ENCODE assay signal across 8 cellular contexts in genomic region chr1:169106921-169107672, GRCh38. TPM values are rescaled to one million over a fixed set of nuclear protein-coding genes. Genes with fewer than 3 reads are reported as not detected.
A peak's percentile ranks its signal among the peaks of the same experiment; 100 is the strongest.
DNase-seq lines count a peak whose midpoint lies in the region; ATAC-seq and TF ChIP-seq lines count a peak whose summit lies in the region.

No MANE protein-coding gene starts in this region.

- no peak overlapping the region for H4K8ac ChIP-seq in H9 (replicated peaks; ENCODE audit: insufficient read length, low read depth, low read length)

- peaks cover 27% of the 10 kb centered on the region; the same call in 1 of the 2 replicates for H3K79me2 ChIP-seq in H9 (ENCODE audit: insufficient read depth, low read length)

- peaks cover 11 to 27% (median 19%) of the 10 kb centered on the region in 3 donors for H3K27me3 Mint-ChIP-seq in CD14-positive monocyte (ENCODE audit: low read depth in 3 of 3)
- H3K27me3 Mint-ChIP-seq in H9 (ENCODE audit: low read depth) = peaks cover 4% of the 10 kb centered on the region
- peaks cover 6% of the 10 kb centered on the region for H3K27me3 Mint-ChIP-seq in dendritic cell treated with granulocyte-macrophage colony-stimulating factor and Interleukin-4, amounts not matched to agents 40 ng/mL and 50 ng/mL, for 4 days

- 0 out of 2 replicates have a peak, but pooled peaks have one; percentile 1 for ATAC-seq in Panc1
- no peak for ATAC-seq in HG03196 (IDR thresholded peaks at IDR 0.05; ENCODE audit: unreplicated experiment)

- H2BK5ac ChIP-seq in H9 (ENCODE audit: insufficient read length, low read length) = no peak overlapping the region

- H3K4me1 ChIP-seq in H9 (ENCODE audit: insufficient read depth, low read length) (peaks cover 17% of the 10 kb centered on the region; the same call in 1 of the 2 replicates), Panc1 (ENCODE audit: control insufficient read depth, insufficient read depth, low read length) (peaks cover 34% of the 10 kb centered on the region), mesodermal cell (ENCODE audit: control insufficient read depth, insufficient read depth, low read length, poor library complexity, severe bottlenecking) (peaks cover 50% of the 10 kb centered on the region), vagina (peaks cover 23% of the 10 kb centered on the region)

- H3K18ac ChIP-seq in H9 (ENCODE audit: insufficient read length, low read depth, low read length) = peak overlapping the region; percentile 65

- no TSS peak for BruUV-seq in Panc1 (replicated peaks; lab: Mats Ljungman, UMichigan)

- no peak overlapping the region for H2BK120ac ChIP-seq in H9 (ENCODE audit: low read depth, low read length, poor library complexity, severe bottlenecking)

- H3K4me2 ChIP-seq in H9 (ENCODE audit: insufficient read depth, insufficient read length, low read length) = peak overlapping the region; percentile 98

- H4K5ac ChIP-seq in H9 (ENCODE audit: insufficient read length, low read depth, low read length) = no peak overlapping the region

- no peak overlapping the region for H2BK20ac ChIP-seq in H9 (ENCODE audit: low read depth, low read length, poor library complexity, severe bottlenecking)

- H4K20me1 ChIP-seq in H9 (ENCODE audit: control insufficient read depth, insufficient read depth, insufficient read length) = no peaks in the 10 kb centered on the region

- H3T11ph ChIP-seq in H9 (ENCODE audit: low read length) = no peak overlapping the region

- peak overlapping the region; percentile 77 to 95 for H3K4me3 Mint-ChIP-seq in CD14-positive monocyte
- H3K4me3 Mint-ChIP-seq in H9 = peak overlapping the region; percentile 80 to 93
- peak overlapping the region; percentile 98 for H3K4me3 Mint-ChIP-seq in dendritic cell treated with granulocyte-macrophage colony-stimulating factor and Interleukin-4, amounts not matched to agents 40 ng/mL and 50 ng/mL, for 4 days

- WGBS in H9 (ENCODE audit: extremely low coverage, insufficient read length, low lambda C conversion rate) = no CpG with 5 or more reads among the region's 42 CpGs
- WGBS in mesodermal cell (ENCODE audit: insufficient coverage in 2 of 2), 2 experiments = 1 to 2% methylated on average over 36 to 37 of the region's 42 CpGs

- H3K23ac ChIP-seq in H9 (ENCODE audit: insufficient read length, low read depth, low read length) = no peak overlapping the region

- H2AFZ ChIP-seq in H9 (ENCODE audit: low read length) = no peak overlapping the region

- intact Hi-C loops in CD14-positive monocyte (cut with micrococcal nuclease) (loop anchor here (10.0 kb wide), 3 partner anchors 62 to 762 kb away; partner anchors contain the start of genes BLZF1 (in 1 of the 2) and NME7 (in 1 of the 2)), Panc1 (cut with micrococcal nuclease; ENCODE audit: unreplicated experiment) (no loop called here), vagina (cut with DNase I) (no loop called here)
- intact Hi-C loops in dendritic cell treated with granulocyte-macrophage colony-stimulating factor and Interleukin-4, amounts not matched to agents 40 ng/mL and 50 ng/mL, for 4 days (cut with micrococcal nuclease) = loop anchor here (5.0 kb wide), 2 partner anchors 65 to 130 kb away; no protein-coding TSS in a partner anchor

- H3K23me2 ChIP-seq in H9 (ENCODE audit: insufficient read length, low read depth, low read length, poor library complexity, severe bottlenecking) = peaks cover 11% of the 10 kb centered on the region

- no peak for TF ChIP-seq POLR2A in vagina (IDR thresholded peaks at IDR 0.05)

- no peaks in the 10 kb centered on the region for H3K79me1 ChIP-seq in H9 (ENCODE audit: insufficient read depth, low read depth, low read length, poor library complexity, severe bottlenecking)

- H3K27me3 ChIP-seq in H9 (ENCODE audit: insufficient read depth, low read length) = no peaks in the 10 kb centered on the region
- no peaks in the 10 kb centered on the region for H3K27me3 ChIP-seq in Panc1 (ENCODE audit: control insufficient read depth, insufficient read depth, low read length)
- H3K27me3 ChIP-seq in vagina = no peaks in the 10 kb centered on the region

- DNase-seq in CD14-positive monocyte (ENCODE audit: low spot score) (no peak), H9 (no peak), Panc1 (ENCODE audit: low read depth, low spot score) (peak; percentile 24), vagina (ENCODE audit: extremely low spot score in 2 of 2) (no peak)
- no peak for DNase-seq in NK-92 treated with Interleukin-12 subunit alpha and Interleukin-12 subunit beta, amount 100 ng/mL, for 24 hours (lab: John Stamatoyannopoulos, UW)

- peak overlapping the region; percentile 92 for H3K9ac ChIP-seq in H9 (ENCODE audit: extremely low read depth, insufficient read length, low read length)

- no peak for TF ChIP-seq CTCF in CD14-positive monocyte (IDR thresholded peaks at IDR 0.05)
- no peak for TF ChIP-seq CTCF in H9 (conservative IDR thresholded peaks at IDR 0.05)
- no peak for TF ChIP-seq CTCF in Panc1 (IDR thresholded peaks at IDR 0.05)
- no peak for TF ChIP-seq CTCF in vagina (IDR thresholded peaks at IDR 0.05)

- peak overlapping the region; percentile 91 for H3K14ac ChIP-seq in H9 (ENCODE audit: insufficient read depth, low read length)

- H3K9me3 ChIP-seq in H9 (ENCODE audit: control insufficient read depth, low read depth, low read length) (no peaks in the 10 kb centered on the region), Panc1 (ENCODE audit: control insufficient read depth, insufficient read depth, low read depth, low read length) (no peaks in the 10 kb centered on the region), mesodermal cell (ENCODE audit: control insufficient read depth, low read length) (no peaks in the 10 kb centered on the region), vagina (no peaks in the 10 kb centered on the region)

- H3K9me3 Mint-ChIP-seq in CD14-positive monocyte (peaks cover 0 to 4% (median 0%) of the 10 kb centered on the region in 7 donors), H9 (no peaks in the 10 kb centered on the region; a peak in 1 of 5 replicates)
- H3K9me3 Mint-ChIP-seq in dendritic cell treated with granulocyte-macrophage colony-stimulating factor and Interleukin-4, amounts not matched to agents 40 ng/mL and 50 ng/mL, for 4 days = no peaks in the 10 kb centered on the region

- H3K27ac Mint-ChIP-seq in CD14-positive monocyte (peak overlapping the region in 5 of 7 donors; percentile 1 to 88 (median 50)), H9 (peak overlapping the region; percentile 79 to 88 (median 82); a peak in 5 of 7 replicates)
- H3K27ac Mint-ChIP-seq in dendritic cell treated with granulocyte-macrophage colony-stimulating factor and Interleukin-4, amounts not matched to agents 40 ng/mL and 50 ng/mL, for 4 days = peak overlapping the region; percentile 92

- in situ Hi-C loops in Panc1 (cut with HindIII; ENCODE audit: low pct_unique_long_range_greater_than_20kb, low sequenced_read_pairs) = no loop called here

- H3K56ac ChIP-seq in H9 (ENCODE audit: insufficient read length, low read depth, low read length) = no peak overlapping the region

- H3K4ac ChIP-seq in H9 (ENCODE audit: low read depth, low read length) = no peak overlapping the region

- no peak overlapping the region for H2BK12ac ChIP-seq in H9 (ENCODE audit: insufficient read length, low read depth, low read length)

- no peak overlapping the region for H2BK15ac ChIP-seq in H9 (ENCODE audit: low read depth, low read length)

- peaks cover 2% of the 10 kb centered on the region for H3K36me3 ChIP-seq in Panc1 (ENCODE audit: control insufficient read depth, insufficient read depth, low read length)
- peaks cover 10% of the 10 kb centered on the region for H3K36me3 ChIP-seq in mesodermal cell (ENCODE audit: control insufficient read depth, insufficient read depth, low read length)
- no peaks in the 10 kb centered on the region for H3K36me3 ChIP-seq in vagina

- H3K36me3 Mint-ChIP-seq in CD14-positive monocyte (peaks cover 0 to 4% of the 10 kb centered on the region in 2 donors), H9 (ENCODE audit: insufficient read depth in 1 of 3, low read depth in 3 of 3) (peaks cover 7 to 16% (median 12%) of the 10 kb centered on the region in 3 experiments)
- peaks cover 19% of the 10 kb centered on the region for H3K36me3 Mint-ChIP-seq in dendritic cell treated with granulocyte-macrophage colony-stimulating factor and Interleukin-4, amounts not matched to agents 40 ng/mL and 50 ng/mL, for 4 days (ENCODE audit: low read depth)

- H3K4me3 ChIP-seq in Panc1 (ENCODE audit: low read depth in 2 of 2, low read length in 2 of 2) = peak overlapping the region; percentile 93 to 97
- H3K4me3 ChIP-seq in mesodermal cell (ENCODE audit: extremely low read depth, insufficient read depth, low read length, poor library complexity, severe bottlenecking) = peak overlapping the region; percentile 85
- H3K4me3 ChIP-seq in vagina = peak overlapping the region; percentile 63 to 68

- no peak overlapping the region for H4K91ac ChIP-seq in H9 (ENCODE audit: insufficient read length, low read depth, low read length)

- POLR2A ChIA-PET in Panc1 (lab: Charles Lee) = no interaction called here

- no peak overlapping the region for H2AK5ac ChIP-seq in H9 (ENCODE audit: insufficient read length, low read length)

- peaks cover 54% of the 10 kb centered on the region for H3K4me1 Mint-ChIP-seq in CD14-positive monocyte
- peaks cover 49 to 50% of the 10 kb centered on the region in 2 experiments for H3K4me1 Mint-ChIP-seq in H9
- H3K4me1 Mint-ChIP-seq in dendritic cell treated with granulocyte-macrophage colony-stimulating factor and Interleukin-4, amounts not matched to agents 40 ng/mL and 50 ng/mL, for 4 days (ENCODE audit: low read depth) = peaks cover 46% of the 10 kb centered on the region

- H3K27ac ChIP-seq in H9 (ENCODE audit: insufficient read length, low read depth, low read length) (no peak overlapping the region), Panc1 (ENCODE audit: low read length) (peak overlapping the region; percentile 96), mesodermal cell (ENCODE audit: low read depth, low read length, severe bottlenecking) (peak overlapping the region; percentile 79), vagina (peak overlapping the region; percentile 75)

- CTCF ChIA-PET in Panc1 (lab: Charles Lee) = no interaction called here

RNA-seq across cellular contexts. Expression of gene ATP1B1, which starts 0.6 kb away (rescaled TPM):
- polyA plus RNA-seq in CD14-positive monocyte = under 1 TPM; 0.63 to 0.72 TPM
- total RNA-seq in H9 (2021) (42.2 and 44.4 TPM in 2 replicates), Panc1 (2021; ENCODE audit: unreplicated experiment) (118 TPM), vagina (27.5 TPM)
- 80.5 TPM for polyA plus RNA-seq in Panc1 (2012; ENCODE audit: insufficient read length)
- polyA plus RNA-seq in mesodermal cell (2013, experiment 1 of 2) = 110 TPM
- polyA plus RNA-seq in mesodermal cell (2013, experiment 2 of 2) = 121 TPM

Comparison
In these comparisons a context has a peak if more than half of its experiments do, and no peak if none do; other contexts are left out.
1. intact Hi-C loops: an anchor here in CD14-positive monocyte (10.0 kb wide) and dendritic cell treated with granulocyte-macrophage colony-stimulating factor and Interleukin-4, amounts not matched to agents 40 ng/mL and 50 ng/mL, for 4 days (5.0 kb wide); none called in Panc1 and vagina.